ENCODE assay signal across 8 cellular contexts in genomic region chr15:89430530-89431341, GRCh38.
A peak's percentile ranks its signal among the peaks of the same experiment; 100 is the strongest.
DNase-seq lines count a peak whose midpoint lies in the region; ATAC-seq and FAIRE-seq lines count a peak whose summit lies in the region.

No MANE protein-coding gene starts in this region.

- ATAC-seq in HG03064 (IDR thresholded peaks at IDR 0.05; ENCODE audit: low read depth, unreplicated experiment) (peak; percentile 93), left colon (peak; percentile 95)

- DNase-seq in A172 (ENCODE audit: low spot score) (peak; percentile 48), GM18507 (ENCODE audit: extremely low spot score, insufficient read length, low read depth) (peak; percentile 70), NCI-H2196 (lab: John Stamatoyannopoulos, UW; ENCODE audit: unreplicated experiment) (peak; percentile 75), cerebellar nuclear complex (lab: John Stamatoyannopoulos, UW) (peak; percentile 39 to 65), left colon (peak; percentile 56 to 92)
- DNase-seq in activated CD4-positive, CD25-positive, alpha-beta regulatory T cell treated with anti-CD3 and anti-CD28 coated beads, Interleukin-2, amount 50 U/mL, for 72 hours: peak; percentile 99
- peak; percentile 76 to 97 for DNase-seq in stimulated activated CD4-positive, alpha-beta T cell treated with anti-CD3 and anti-CD28 coated beads, Interleukin-1b, Interleukin-23, amount 100 ng/mL, for 1 hour (ENCODE audit: low read depth in 2 of 2)

- intact Hi-C loops in left colon (cut with DNase I, micrococcal nuclease): loop anchor here in 1 of 2 donors (2.0 kb wide), 1 partner anchor 72 kb away; no protein-coding TSS in a partner anchor

- peak; percentile 92 for FAIRE-seq in GM18507 (lab: Jason Lieb, UNC)

Comparison
In these comparisons a context has a peak if more than half of its experiments do, and no peak if none do; other contexts are left out.
1. Peak in every context shown above with its lines: DNase-seq and ATAC-seq.
2. DNase-seq: peak in every context shown above with its lines; median percentile 99 in activated CD4-positive, CD25-positive, alpha-beta regulatory T cell treated with anti-CD3 and anti-CD28 coated beads, Interleukin-2, amount 50 U/mL, for 72 hours; 86 in stimulated activated CD4-positive, alpha-beta T cell treated with anti-CD3 and anti-CD28 coated beads, Interleukin-1b, Interleukin-23, amount 100 ng/mL, for 1 hour; 75 in NCI-H2196; 74 in left colon; 70 in GM18507; 52 in cerebellar nuclear complex; 48 in A172.